ENCODE assay signal across 1 cellular context in the genomic region with DNA sequence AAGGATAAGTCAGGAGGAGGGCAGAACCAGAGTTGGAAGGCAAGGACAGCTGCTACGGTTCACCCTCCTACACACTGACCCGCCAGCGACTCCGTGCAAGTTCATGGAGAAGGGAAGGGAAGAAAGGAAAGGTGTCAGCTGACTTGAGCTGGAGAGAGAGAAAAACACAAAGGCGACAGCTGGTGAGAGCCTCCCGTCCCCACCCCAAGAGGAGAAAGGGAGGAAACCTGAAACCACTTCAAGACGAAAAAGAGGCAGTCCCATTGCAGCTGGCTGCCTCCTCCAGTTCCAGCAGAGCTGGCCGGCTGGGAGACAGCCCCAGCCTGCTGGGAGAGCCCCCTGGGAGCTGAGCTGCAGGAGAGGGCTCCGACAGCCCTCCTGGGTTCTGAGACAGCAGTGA.
TF ChIP-seq lines count a peak whose summit lies in the region.

No MANE protein-coding gene starts in this region.

TF ChIP-seq in HEK293, 187 proteins besides CTCF, POLR2A, EP300 and RAD21 (continued from another document):
- TF ChIP-seq ZBTB21 (tag by site-specific recombination; IDR thresholded peaks at IDR 0.05) = no peak
- 0 out of 2 replicates have a peak, but pooled peaks have one; percentile 48 for TF ChIP-seq ZNF610 (tag by site-specific recombination; IDR thresholded peaks at IDR 0.05; ENCODE audit: borderline replicate concordance)
- peak; percentile 95 for TF ChIP-seq ZNF600 (tag by site-specific recombination; IDR thresholded peaks at IDR 0.05)
- no peak; the same call in 1 of the 2 replicates for TF ChIP-seq ZNF394 (tag by site-specific recombination; IDR thresholded peaks at IDR 0.05; ENCODE audit: borderline replicate concordance)
- no peak for TF ChIP-seq MEIS1 (CRISPR knock-in tag; IDR thresholded peaks at IDR 0.05; ENCODE audit: borderline replicate concordance)
- TF ChIP-seq ZNF214 (tag by site-specific recombination; IDR thresholded peaks at IDR 0.05; ENCODE audit: borderline replicate concordance) = no peak
- no peak for TF ChIP-seq ZNF645 (tag by site-specific recombination; IDR thresholded peaks at IDR 0.05)
- TF ChIP-seq ZNF211 (tag by site-specific recombination; IDR thresholded peaks at IDR 0.05; ENCODE audit: low read depth) = no peak
- no peak; the same call in 1 of the 2 replicates for TF ChIP-seq ZFP69B (tag by site-specific recombination; IDR thresholded peaks at IDR 0.05)
- peak; percentile 49; the same call in 1 of the 2 replicates for TF ChIP-seq ZNF335 (tag by site-specific recombination; conservative IDR thresholded peaks at IDR 0.05)
- TF ChIP-seq ZNF157 (tag by site-specific recombination; IDR thresholded peaks at IDR 0.05) = no peak
- no peak for TF ChIP-seq ZNF521 (tag by site-specific recombination; IDR thresholded peaks at IDR 0.05)
- peak; percentile 96 for TF ChIP-seq GLIS2 (tag by site-specific recombination; IDR thresholded peaks at IDR 0.05)
- no peak for TF ChIP-seq ZNF16 (tag by site-specific recombination; IDR thresholded peaks at IDR 0.05; ENCODE audit: low read depth)
- TF ChIP-seq HOXD13 (CRISPR knock-in tag; IDR thresholded peaks at IDR 0.05; ENCODE audit: borderline replicate concordance) = no peak
- TF ChIP-seq ZNF341 (tag by site-specific recombination; IDR thresholded peaks at IDR 0.05; ENCODE audit: low read depth) = no peak
- TF ChIP-seq ZNF146 (tag by site-specific recombination; IDR thresholded peaks at IDR 0.05) = no peak
- no peak for TF ChIP-seq ZNF138 (tag by site-specific recombination; IDR thresholded peaks at IDR 0.05; ENCODE audit: borderline replicate concordance)
